1 cellular context compared by ENCODE assay signal in genomic region chr22:43078522-43078921, GRCh38.
TF ChIP-seq lines count a peak whose summit lies in the region.

No MANE protein-coding gene starts in this region.

TF ChIP-seq in HepG2, 621 proteins besides CTCF, POLR2A, EP300 and RAD21 (continued from another document and continues in another):
- TF ChIP-seq ATF4 (CRISPR knock-in tag; IDR thresholded peaks at IDR 0.05): peak in 1 of 2 experiments; percentile 60; a peak in 1 of 4 replicates
- TF ChIP-seq ZBTB44 (CRISPR knock-in tag; IDR thresholded peaks at IDR 0.05): no peak
- no peak for TF ChIP-seq TOPORS (CRISPR knock-in tag; IDR thresholded peaks at IDR 0.05)
- no peak for TF ChIP-seq ZNF720 (CRISPR knock-in tag; IDR thresholded peaks at IDR 0.05)
- TF ChIP-seq ZNF567 (CRISPR knock-in tag; IDR thresholded peaks at IDR 0.05; ENCODE audit: borderline replicate concordance): no peak
- TF ChIP-seq JARID2 (CRISPR knock-in tag; IDR thresholded peaks at IDR 0.05; ENCODE audit: insufficient replicate concordance): no peak
- TF ChIP-seq AHR (CRISPR knock-in tag; IDR thresholded peaks at IDR 0.05): no peak
- no peak for TF ChIP-seq MTA1 (CRISPR knock-in tag; IDR thresholded peaks at IDR 0.05; ENCODE audit: borderline replicate concordance)
- TF ChIP-seq NRL (CRISPR knock-in tag; IDR thresholded peaks at IDR 0.05; ENCODE audit: borderline replicate concordance): no peak
- peak; percentile 47; the same call in 1 of the 2 replicates for TF ChIP-seq HOXA3 (CRISPR knock-in tag; IDR thresholded peaks at IDR 0.05)
- TF ChIP-seq SAP130 (CRISPR knock-in tag; IDR thresholded peaks at IDR 0.05; ENCODE audit: low read depth): peak; percentile 83
- no peak for TF ChIP-seq JUND (CRISPR knock-in tag; IDR thresholded peaks at IDR 0.05)
- TF ChIP-seq ZFP36L1 (CRISPR knock-in tag; IDR thresholded peaks at IDR 0.05): no peak
- TF ChIP-seq PREB (CRISPR knock-in tag; IDR thresholded peaks at IDR 0.05): no peak
- TF ChIP-seq MEIS2 (CRISPR knock-in tag; IDR thresholded peaks at IDR 0.05): peak; percentile 77
- no peak for TF ChIP-seq ZBTB39 (CRISPR knock-in tag; IDR thresholded peaks at IDR 0.05)
- no peak for TF ChIP-seq ZSCAN5A (CRISPR knock-in tag; IDR thresholded peaks at IDR 0.05; ENCODE audit: borderline replicate concordance)
- TF ChIP-seq ZNF484 (CRISPR knock-in tag; IDR thresholded peaks at IDR 0.05; ENCODE audit: borderline replicate concordance, low read depth): no peak
- TF ChIP-seq NCOA1 (CRISPR knock-in tag; IDR thresholded peaks at IDR 0.05): no peak
- TF ChIP-seq ZNF264 (CRISPR knock-in tag; IDR thresholded peaks at IDR 0.05): no peak
- no peak; the same call in 1 of the 2 replicates for TF ChIP-seq JUNB (CRISPR knock-in tag; IDR thresholded peaks at IDR 0.05; ENCODE audit: borderline replicate concordance)
- TF ChIP-seq ARID2 (CRISPR knock-in tag; IDR thresholded peaks at IDR 0.05; ENCODE audit: borderline replicate concordance): no peak
- no peak for TF ChIP-seq PBX3 (CRISPR knock-in tag; IDR thresholded peaks at IDR 0.05; ENCODE audit: borderline replicate concordance)
- TF ChIP-seq SP140L (CRISPR knock-in tag; IDR thresholded peaks at IDR 0.05; ENCODE audit: borderline replicate concordance): no peak
- TF ChIP-seq ZNF678 (CRISPR knock-in tag; IDR thresholded peaks at IDR 0.05): no peak
- TF ChIP-seq ZNF597 (CRISPR knock-in tag; IDR thresholded peaks at IDR 0.05): no peak
- no peak for TF ChIP-seq KLF16 (CRISPR knock-in tag; IDR thresholded peaks at IDR 0.05)
- no peak for TF ChIP-seq PHF8 (CRISPR knock-in tag; IDR thresholded peaks at IDR 0.05)
- no peak for TF ChIP-seq FLYWCH1 (CRISPR knock-in tag; IDR thresholded peaks at IDR 0.05)
- no peak for TF ChIP-seq SMC3 (IDR thresholded peaks at IDR 0.05; ENCODE audit: low read length)
- TF ChIP-seq ZNF619 (CRISPR knock-in tag; IDR thresholded peaks at IDR 0.05): no peak
- TF ChIP-seq ZNF34 (CRISPR knock-in tag; IDR thresholded peaks at IDR 0.05; ENCODE audit: borderline replicate concordance): no peak
- no peak for TF ChIP-seq ELF4 (CRISPR knock-in tag; IDR thresholded peaks at IDR 0.05; ENCODE audit: borderline replicate concordance)
- no peak for TF ChIP-seq ATF6 (CRISPR knock-in tag; conservative IDR thresholded peaks at IDR 0.05)
- TF ChIP-seq NAIF1 (CRISPR knock-in tag; IDR thresholded peaks at IDR 0.05; ENCODE audit: borderline replicate concordance): no peak
- TF ChIP-seq HOXD1 (CRISPR knock-in tag; IDR thresholded peaks at IDR 0.05): no peak
- no peak for TF ChIP-seq KDM5A (IDR thresholded peaks at IDR 0.05; ENCODE audit: borderline replicate concordance, low read length)
- no peak for TF ChIP-seq ZBTB37 (CRISPR knock-in tag; IDR thresholded peaks at IDR 0.05)
- peak; percentile 94 to 98 for TF ChIP-seq NR2F1 (CRISPR knock-in tag; IDR thresholded peaks at IDR 0.05)
- no peak for TF ChIP-seq ZNF451 (CRISPR knock-in tag; IDR thresholded peaks at IDR 0.05)
- peak; percentile 72 for TF ChIP-seq GATAD2A (CRISPR knock-in tag; IDR thresholded peaks at IDR 0.05)
- no peak for TF ChIP-seq MAFF (IDR thresholded peaks at IDR 0.05; ENCODE audit: low read depth, low read length)
- TF ChIP-seq NFATC3 (CRISPR knock-in tag; IDR thresholded peaks at IDR 0.05): no peak
- no peak for TF ChIP-seq TP53 (CRISPR knock-in tag; conservative IDR thresholded peaks at IDR 0.05)
- no peak for TF ChIP-seq ZKSCAN5 (CRISPR knock-in tag; IDR thresholded peaks at IDR 0.05)
- no peak for TF ChIP-seq ZUFSP (CRISPR knock-in tag; IDR thresholded peaks at IDR 0.05; ENCODE audit: borderline replicate concordance)
- TF ChIP-seq ZNF512B (CRISPR knock-in tag; IDR thresholded peaks at IDR 0.05; ENCODE audit: borderline replicate concordance): no peak
- TF ChIP-seq HMG20A (CRISPR knock-in tag; IDR thresholded peaks at IDR 0.05; ENCODE audit: borderline replicate concordance): peak; percentile 85
